In the genomic region with DNA sequence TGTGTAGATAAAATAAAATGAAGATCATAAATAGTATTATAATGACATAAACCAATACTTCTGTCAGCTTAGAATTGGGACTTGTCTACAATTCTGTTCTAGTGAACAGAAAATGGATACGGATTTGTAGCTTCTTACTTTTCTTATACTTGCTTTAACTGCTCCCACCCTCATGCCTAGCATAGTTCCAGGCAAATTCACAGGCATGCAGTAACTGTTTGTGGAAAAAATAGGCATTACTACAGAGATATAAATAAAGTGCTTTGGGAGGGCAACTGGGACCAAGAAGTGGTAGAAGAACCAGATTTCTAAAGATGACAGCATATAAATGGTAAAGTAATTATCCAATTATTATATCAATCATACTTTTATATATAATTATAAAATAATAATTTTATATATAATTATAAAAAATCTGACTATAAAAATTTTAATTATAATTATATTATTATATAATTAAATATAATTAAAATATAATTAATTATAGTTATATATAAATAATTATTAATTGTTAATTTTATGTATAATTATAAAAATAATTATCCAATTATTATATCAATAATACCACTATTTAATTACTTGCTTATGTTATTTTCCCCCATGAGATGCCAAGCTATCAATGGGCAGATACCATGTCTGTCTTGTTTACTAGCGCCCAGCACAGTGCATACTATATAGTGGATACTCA, we compare ENCODE assay signal across 20 cellular contexts.
"Had no signal": no experiment of that assay in that cellular context is flagged by ENCODE, and none has a peak within 500 bp of the region (broad histone marks: within the 10 kb centered on the region; RNA-seq: fewer than 3 reads in every experiment).

No MANE protein-coding gene starts in this region.

- H3K36me3 ChIP-seq: cardiac muscle cell, right lobe of liver, thoracic aorta had no signal

- H3K4me3 Mint-ChIP-seq: activated CD4-positive, alpha-beta T cell treated with anti-CD3 and anti-CD28 coated beads for 36 hours; activated CD8-positive, alpha-beta T cell treated with anti-CD3 and anti-CD28 coated beads, Interleukin-2, amount 10 ng/mL, durations not matched to agents 7 days and 5 days; activated naive CD8-positive, alpha-beta T cell treated with anti-CD3 and anti-CD28 coated beads, Interleukin-2, amount 10 ng/mL, durations not matched to agents 7 days and 5 days; natural killer cell treated with Interleukin-12 subunit alpha and Interleukin-12 subunit beta and Interleukin-15 and Interleukin-18, amount 100 ng/mL, for 72 hours had no signal

- H3K36me3 Mint-ChIP-seq: activated naive CD8-positive, alpha-beta T cell treated with anti-CD3 and anti-CD28 coated beads, Interleukin-2, amount 10 ng/mL, durations not matched to agents 7 days and 5 days; natural killer cell treated with Interleukin-12 subunit alpha and Interleukin-12 subunit beta and Interleukin-15 and Interleukin-18, amount 100 ng/mL, for 72 hours had no signal

- H3K27ac ChIP-seq: cardiac muscle cell, epithelial cell of prostate, psoas muscle, right lobe of liver had no signal

- H3K4me1 Mint-ChIP-seq: activated CD4-positive, alpha-beta T cell treated with anti-CD3 and anti-CD28 coated beads for 36 hours; activated naive CD8-positive, alpha-beta T cell treated with anti-CD3 and anti-CD28 coated beads, Interleukin-2, amount 10 ng/mL, durations not matched to agents 7 days and 5 days had no signal

- ATAC-seq: activated CD4-positive, alpha-beta T cell treated with anti-CD3 and anti-CD28 coated beads for 36 hours; activated CD8-positive, alpha-beta T cell treated with anti-CD3 and anti-CD28 coated beads, Interleukin-2, amount 10 ng/mL, durations not matched to agents 7 days and 5 days; mucosa of descending colon; natural killer cell treated with Interleukin-12 subunit alpha and Interleukin-12 subunit beta and Interleukin-15 and Interleukin-18, amount 100 ng/mL, for 72 hours; psoas muscle; right lobe of liver; stimulated activated naive CD8-positive, alpha-beta T cell treated with anti-CD3 and anti-CD28 coated beads, Interleukin-15, Interleukin-2, amounts not matched to agents 100 U/mL and 50 U/mL, for 24 hours had no signal

- H3K9me3 Mint-ChIP-seq: activated naive CD8-positive, alpha-beta T cell treated with anti-CD3 and anti-CD28 coated beads, Interleukin-2, amount 10 ng/mL, durations not matched to agents 7 days and 5 days; natural killer cell treated with Interleukin-12 subunit alpha and Interleukin-12 subunit beta and Interleukin-15 and Interleukin-18, amount 100 ng/mL, for 72 hours had no signal

- H3K4me3 ChIP-seq: cardiac muscle cell, coronary artery, mucosa of descending colon, psoas muscle, right lobe of liver, thoracic aorta had no signal

- DNase-seq: activated CD4-positive, alpha-beta T cell treated with anti-CD3 and anti-CD28 coated beads for 36 hours; activated CD8-positive, alpha-beta memory T cell treated with anti-CD3 and anti-CD28 coated beads, Interleukin-2, amount 50 U/mL, for 48 hours; activated CD8-positive, alpha-beta T cell treated with anti-CD3 and anti-CD28 coated beads, Interleukin-2, amount 10 ng/mL, durations not matched to agents 7 days and 5 days; activated naive CD8-positive, alpha-beta T cell treated with anti-CD3 and anti-CD28 coated beads, Interleukin-2, amount 10 ng/mL, durations not matched to agents 7 days and 5 days; aorta; effector CD8-positive, alpha-beta T cell; left colon; mammary epithelial cell; mucosa of descending colon; psoas muscle; right lobe of liver; stimulated activated CD4-positive, alpha-beta T cell treated with anti-CD3 and anti-CD28 coated beads, Interleukin-4, amount 100 ng/mL, for 1 hour; stimulated activated CD8-positive, alpha-beta memory T cell treated with anti-CD3 and anti-CD28 coated beads, Interleukin-4, amount 100 ng/mL, for 48 hours; stimulated activated naive CD8-positive, alpha-beta T cell treated with anti-CD3 and anti-CD28 coated beads, Interleukin-15, Interleukin-2, amounts not matched to agents 100 U/mL and 50 U/mL, for 24 hours; T-helper 9 cell had no signal

- H3K9me3 ChIP-seq: mucosa of descending colon, psoas muscle, right lobe of liver, thoracic aorta had no signal

- H3K27me3 ChIP-seq: cardiac muscle cell, right lobe of liver had no signal

- H3K27ac Mint-ChIP-seq: activated CD4-positive, alpha-beta T cell treated with anti-CD3 and anti-CD28 coated beads for 36 hours; activated CD8-positive, alpha-beta T cell treated with anti-CD3 and anti-CD28 coated beads, Interleukin-2, amount 10 ng/mL, durations not matched to agents 7 days and 5 days; activated naive CD8-positive, alpha-beta T cell treated with anti-CD3 and anti-CD28 coated beads, Interleukin-2, amount 10 ng/mL, durations not matched to agents 7 days and 5 days; natural killer cell treated with Interleukin-12 subunit alpha and Interleukin-12 subunit beta and Interleukin-15 and Interleukin-18, amount 100 ng/mL, for 72 hours had no signal
